In genomic region chr14:105023791-105024480, GRCh38 we compare ENCODE assay signal across 9 cellular contexts. TPM values are rescaled to one million over a fixed set of nuclear protein-coding genes. Genes with fewer than 3 reads are reported as not detected.
DNase-seq lines count a peak whose midpoint lies in the region; ATAC-seq and TF ChIP-seq lines count a peak whose summit lies in the region.
"Had no signal": no experiment of that assay in that cellular context is flagged by ENCODE, and none has a peak within 500 bp of the region (broad histone marks: within the 10 kb centered on the region; RNA-seq: fewer than 3 reads in every experiment).

No MANE protein-coding gene starts in this region.

- CTCF ChIA-PET in AG04450 (lab: Charles Lee), result interaction anchor here (1.1 to 1.6 kb wide), 4 partner anchors 21 to 63 kb away, joined by 3 to 4 read pairs (median 4); no protein-coding TSS in a partner anchor

- POLR2A ChIA-PET in AG04450 (lab: Yijun Ruan, JAX), result no interaction called here

- H3K27ac Mint-ChIP-seq in activated naive CD8-positive, alpha-beta T cell treated with anti-CD3 and anti-CD28 coated beads, Interleukin-2, amount 50 U/mL, for 24 hours, result peak overlapping the region; percentile 37

- H3K4me3 Mint-ChIP-seq in activated naive CD8-positive, alpha-beta T cell treated with anti-CD3 and anti-CD28 coated beads, Interleukin-2, amount 50 U/mL, for 24 hours, result no peak overlapping the region

- H3K9ac ChIP-seq in iPS-15b (ENCODE audit: low read depth, low read length), result peak overlapping the region; percentile 37

- TF ChIP-seq CTCF in AG04450 (IDR thresholded peaks at IDR 0.05; ENCODE audit: low read depth, low read length), result no peak

- no peaks in the 10 kb centered on the region for H3K9me3 Mint-ChIP-seq in activated naive CD8-positive, alpha-beta T cell treated with anti-CD3 and anti-CD28 coated beads, Interleukin-2, amount 50 U/mL, for 24 hours

- peaks cover 4% of the 10 kb centered on the region; the same call in 1 of the 2 replicates for H3K9me3 ChIP-seq in AG04450 (ENCODE audit: control insufficient read depth, insufficient read depth, low read length)
- no peaks in the 10 kb centered on the region for H3K9me3 ChIP-seq in iPS-15b (ENCODE audit: control insufficient read depth, insufficient read depth, low read length)

- H3K4me3 ChIP-seq in AG04450 (ENCODE audit: low read depth, low read length) (no peak overlapping the region), iPS-15b (ENCODE audit: low read depth, low read length) (no peak overlapping the region)

- peak overlapping the region; percentile 89 for H3K27ac ChIP-seq in AG04450 (ENCODE audit: low read depth, low read length)

- H3K4me1 Mint-ChIP-seq in activated naive CD8-positive, alpha-beta T cell treated with anti-CD3 and anti-CD28 coated beads, Interleukin-2, amount 50 U/mL, for 24 hours, result peaks cover 66% of the 10 kb centered on the region

- ATAC-seq in activated naive CD8-positive, alpha-beta T cell treated with anti-CD3 and anti-CD28 coated beads, Interleukin-2, amount 50 U/mL, for 24 hours, result no peak
- no peak for ATAC-seq in GM21825 (IDR thresholded peaks at IDR 0.05; ENCODE audit: unreplicated experiment)

- no peaks in the 10 kb centered on the region for H3K27me3 Mint-ChIP-seq in activated naive CD8-positive, alpha-beta T cell treated with anti-CD3 and anti-CD28 coated beads, Interleukin-2, amount 50 U/mL, for 24 hours

- peaks cover 7% of the 10 kb centered on the region for H3K36me3 ChIP-seq in iPS-15b (ENCODE audit: control insufficient read depth, insufficient read depth, low read length)

- H3K4me1 ChIP-seq in iPS-15b (ENCODE audit: control insufficient read depth, insufficient read depth, low read length), result peaks cover 4% of the 10 kb centered on the region

- no peak for DNase-seq in AG04450 (ENCODE audit: low read depth, low spot score)
- peak; percentile 85 for DNase-seq in HCEC 1CT
- DNase-seq in activated naive CD8-positive, alpha-beta T cell treated with anti-CD3 and anti-CD28 coated beads, Interleukin-2, amount 50 U/mL, for 24 hours, result no peak
- DNase-seq in NCI-H2107 treated with DMSO at 0.1 percent for 48 hours (lab: John Stamatoyannopoulos, UW; ENCODE audit: unreplicated experiment), result no peak
- DNase-seq in NCI-H748 treated with DMSO at 0.1 percent for 48 hours (lab: John Stamatoyannopoulos, UW), result no peak
- DNase-seq in NCI-H446 (lab: John Stamatoyannopoulos, UW), result no peak
- DNase-seq: NCI-H187 treated with DMSO at 0.1 percent for 48 hours had no signal

- peaks cover 17% of the 10 kb centered on the region for H3K36me3 Mint-ChIP-seq in activated naive CD8-positive, alpha-beta T cell treated with anti-CD3 and anti-CD28 coated beads, Interleukin-2, amount 50 U/mL, for 24 hours (ENCODE audit: low read depth)

- no peaks in the 10 kb centered on the region for H3K27me3 ChIP-seq in AG04450 (ENCODE audit: control insufficient read depth, insufficient read depth, low read length)
- H3K27me3 ChIP-seq in iPS-15b (ENCODE audit: control insufficient read depth, insufficient read depth, low read length), result no peaks in the 10 kb centered on the region

RNA-seq across cellular contexts. Expression of gene CDCA4, which starts 3.1 kb away (rescaled TPM):
- 6.8 and 7.8 TPM in 2 replicates for polyA plus RNA-seq in AG04450 (2011; rRNA removed)
- 5.0 and 6.3 TPM in 2 replicates for polyA minus RNA-seq in AG04450 (2011; rRNA and poly(A)+ RNA removed)

RNA-seq across cellular contexts. Expression of gene CLBA1, which starts 38.3 kb away (rescaled TPM):
- polyA plus RNA-seq in AG04450 (2011; rRNA removed), result 4.6 and 4.9 TPM in 2 replicates
- 2.4 and 4.2 TPM in 2 replicates for polyA minus RNA-seq in AG04450 (2011; rRNA and poly(A)+ RNA removed)

RNA-seq across cellular contexts. Expression of gene GPR132, which starts 41.3 kb away (rescaled TPM):
- polyA plus RNA-seq in AG04450 (2011; rRNA removed), result 0.07 and 0.14 TPM in 2 replicates
- not detected in 2 replicates for polyA minus RNA-seq in AG04450 (2011; rRNA and poly(A)+ RNA removed)

RNA-seq across cellular contexts. Expression of gene AHNAK2, which starts 45.8 kb away (rescaled TPM):
- polyA plus RNA-seq in AG04450 (2011; rRNA removed), result 10.0 and 10.5 TPM in 2 replicates
- polyA minus RNA-seq in AG04450 (2011; rRNA and poly(A)+ RNA removed), result 40.9 and 45.1 TPM in 2 replicates
